Comparison of ENCODE assay signal across 12 cellular contexts in genomic region chr20:59526242-59527225, GRCh38.
DNase-seq lines count a peak whose midpoint lies in the region; ATAC-seq and TF ChIP-seq lines count a peak whose summit lies in the region.
"Had no signal": no experiment of that assay in that cellular context is flagged by ENCODE, and none has a peak within 500 bp of the region (broad histone marks: within the 10 kb centered on the region; RNA-seq: fewer than 3 reads in every experiment).

No MANE protein-coding gene starts in this region.

- no peak overlapping the region for H3K27ac ChIP-seq in RWPE1

- DNase-seq in AG08396 (ENCODE audit: low spot score) (peak; percentile 16), RWPE1 (ENCODE audit: low spot score) (no peak), foreskin fibroblast (peak in 1 of 2 donors; percentile 2), GM03348 (ENCODE audit: low spot score) (no peak), G401 (ENCODE audit: low spot score) (no peak)
- DNase-seq: activated B cell treated with CpG ODN at 0.5 μM for 24 hours, DMS79, NCI-H2081 treated with DMSO at 0.1 percent for 48 hours had no signal

- H3K4me3 ChIP-seq in GM12875 (ENCODE audit: low read depth, low read length) (no peak overlapping the region), foreskin fibroblast (ENCODE audit: low read depth in 1 of 2, low read length in 2 of 2) (no peak overlapping the region)
- H3K4me3 ChIP-seq: mucosa of descending colon had no signal

- in situ Hi-C loops in G401 (cut with HindIII; ENCODE audit: low sequenced_read_pairs) = no loop called here

- POLR2A ChIA-PET in RWPE1 (lab: Yijun Ruan, JAX; ENCODE audit: low non-redundant PET) = no interaction called here

- CTCF ChIA-PET in RWPE1 (lab: Yijun Ruan, JAX) = interaction anchor here (0.5 to 2.3 kb wide), 14 partner anchors 8 to 1939 kb away, joined by 3 to 14 read pairs (median 4); no protein-coding TSS in a partner anchor

- ATAC-seq in GM19455 (IDR thresholded peaks at IDR 0.05; ENCODE audit: unreplicated experiment) = no peak
- no peak for ATAC-seq in HG03045 (IDR thresholded peaks at IDR 0.05; ENCODE audit: unreplicated experiment)

- TF ChIP-seq CTCF in GM12875 (IDR thresholded peaks at IDR 0.05; ENCODE audit: borderline replicate concordance, insufficient read depth, low read depth, low read length) (peak; percentile 23; the same call in 1 of the 2 replicates), RWPE1 (conservative IDR thresholded peaks at IDR 0.05; ENCODE audit: low read depth) (peak; percentile 33; the same call in 1 of the 2 replicates), foreskin fibroblast (IDR thresholded peaks at IDR 0.05; ENCODE audit: low read depth, low read length) (peak; percentile 45)
